21 cellular contexts compared by ENCODE assay signal in genomic region chr17:39114744-39115534, GRCh38. TPM values are rescaled to one million over a fixed set of nuclear protein-coding genes. Genes with fewer than 3 reads are reported as not detected.
DNase-seq lines count a peak whose midpoint lies in the region; ATAC-seq and TF ChIP-seq lines count a peak whose summit lies in the region.
"Had no signal": no experiment of that assay in that cellular context is flagged by ENCODE, and none has a peak within 500 bp of the region (broad histone marks: within the 10 kb centered on the region; RNA-seq: fewer than 3 reads in every experiment).

No MANE protein-coding gene starts in this region.

- no peak overlapping the region for H3K27ac Mint-ChIP-seq in WTC11
- H3K27ac Mint-ChIP-seq: activated CD4-positive, alpha-beta memory T cell treated with anti-CD3 and anti-CD28 coated beads, Interleukin-2, amount 10 ng/mL, durations not matched to agents 7 days and 5 days; activated naive CD4-positive, alpha-beta T cell treated with anti-CD3 and anti-CD28 coated beads for 36 hours; IgD-negative memory B cell had no signal

- H3K9me2 ChIP-seq in SK-N-SH, result no peaks in the 10 kb centered on the region

- TF ChIP-seq CTCF in SK-N-SH (IDR thresholded peaks at IDR 0.05) (no peak), WTC11 (IDR thresholded peaks at IDR 0.05) (no peak)

- H3F3A ChIP-seq in SK-N-SH (replicated peaks; ENCODE audit: insufficient read depth), result no peaks in the 10 kb centered on the region

- no peaks in the 10 kb centered on the region for H4K20me1 ChIP-seq in SK-N-SH (ENCODE audit: insufficient read depth)

- CTCF ChIA-PET in SK-N-SH (lab: Yijun Ruan, JAX), result interaction anchor here (1.0 to 3.0 kb wide), 3 partner anchors 10 to 39 kb away, joined by 3 to 13 read pairs (median 6); no protein-coding TSS in a partner anchor
- CTCF ChIA-PET in WTC11 (lab: Charles Lee), result interaction anchor here (0.6 to 3.7 kb wide), 8 partner anchors 22 to 148 kb away, joined by 3 to 16 read pairs (median 4); partner anchors contain the start of gene FBXO47

- no peak overlapping the region for H3K9ac ChIP-seq in SK-N-SH

- no peak for TF ChIP-seq EP300 in SK-N-SH (IDR thresholded peaks at IDR 0.05; ENCODE audit: borderline replicate concordance in 1 of 2, low read depth in 1 of 2, low read length in 1 of 2)

- H2AFZ ChIP-seq in SK-N-SH (ENCODE audit: low read depth), result no peak overlapping the region

- peak; percentile 45 for ATAC-seq in SK-N-SH treated with all-trans-retinoic acid at 6 μM for 48 hours
- ATAC-seq in GM19455 (IDR thresholded peaks at IDR 0.05; ENCODE audit: unreplicated experiment), result no peak
- no peak for ATAC-seq in WTC11
- ATAC-seq: HCT116 had no signal

- no peaks in the 10 kb centered on the region for H3K4me1 Mint-ChIP-seq in WTC11

- TF ChIP-seq RAD21 in SK-N-SH (IDR thresholded peaks at IDR 0.05; ENCODE audit: low read length), result no peak

- H3K36me3 ChIP-seq in SK-N-SH (replicated peaks in 1 of 2; ENCODE audit: control insufficient read depth in 1 of 2, insufficient read depth in 2 of 2, low read length in 1 of 2), result no peaks in the 10 kb centered on the region
- H3K36me3 ChIP-seq: tibial nerve had no signal

- H3K36me3 Mint-ChIP-seq in WTC11, result no peaks in the 10 kb centered on the region

- H3K4me2 ChIP-seq in SK-N-SH, result no peak overlapping the region

- no peaks in the 10 kb centered on the region for H3K9me3 ChIP-seq in SK-N-SH
- H3K9me3 ChIP-seq: tibial nerve had no signal

- no peak overlapping the region for H3K4me3 ChIP-seq in SK-N-SH (ENCODE audit: low read depth in 2 of 2, low read length in 1 of 2)
- H3K4me3 ChIP-seq: tibial nerve had no signal

- H3K4me3 Mint-ChIP-seq in WTC11, result no peak overlapping the region
- H3K4me3 Mint-ChIP-seq: activated CD4-positive, alpha-beta memory T cell treated with anti-CD3 and anti-CD28 coated beads, Interleukin-2, amount 10 ng/mL, durations not matched to agents 7 days and 5 days; activated naive CD4-positive, alpha-beta T cell treated with anti-CD3 and anti-CD28 coated beads for 36 hours; IgD-negative memory B cell had no signal

- no peaks in the 10 kb centered on the region for H3K79me2 ChIP-seq in SK-N-SH (ENCODE audit: insufficient read depth)

- no peak for DNase-seq in SK-N-SH
- peak; percentile 8 for DNase-seq in amniotic stem cell (lab: John Stamatoyannopoulos, UW)
- DNase-seq in iris pigment epithelial cell (ENCODE audit: low read depth), result peak; percentile 45
- DNase-seq in superior temporal gyrus (ENCODE audit: extremely low spot score), result peak; percentile 20
- no peak for DNase-seq in stimulated activated CD4-positive, alpha-beta T cell treated with anti-CD3 and anti-CD28 coated beads, Interleukin-15, amount 100 ng/mL, for 24 hours
- no peak for DNase-seq in WTC11 (ENCODE audit: low spot score)
- DNase-seq: activated CD4-positive, alpha-beta memory T cell treated with anti-CD3 and anti-CD28 coated beads, Interleukin-2, amount 10 ng/mL, durations not matched to agents 7 days and 5 days; activated naive CD4-positive, alpha-beta T cell treated with anti-CD3 and anti-CD28 coated beads for 36 hours; dermis blood vessel endothelial cell; DMS153; head of caudate nucleus; NCI-H187 treated with DMSO at 0.1 percent for 48 hours; T-helper 2 cell had no signal

- POLR2A ChIA-PET in SK-N-SH (lab: Yijun Ruan, JAX) (no interaction called here), WTC11 (lab: Charles Lee) (no interaction called here)

- H3K27ac ChIP-seq in SK-N-SH (ENCODE audit: low read depth in 2 of 2, low read length in 1 of 2), result no peak overlapping the region
- H3K27ac ChIP-seq: tibial nerve had no signal

- H3K27me3 Mint-ChIP-seq in WTC11 (ENCODE audit: low read depth), result no peaks in the 10 kb centered on the region; the same call in 1 of the 2 replicates
- H3K27me3 Mint-ChIP-seq: IgD-negative memory B cell had no signal

- H3K4me1 ChIP-seq in SK-N-SH (ENCODE audit: control insufficient read depth in 1 of 2, insufficient read depth in 2 of 2, low read depth in 1 of 2, low read length in 1 of 2), result peaks cover 0 to 17% of the 10 kb centered on the region in 2 experiments; a peak in 1 of 4 replicates

- 79% methylated on average over 17 of the region's 20 CpGs for WGBS in SK-N-SH (ENCODE audit: low lambda C conversion rate)

- H3K9me3 Mint-ChIP-seq in WTC11, result no peaks in the 10 kb centered on the region
- H3K9me3 Mint-ChIP-seq: activated CD4-positive, alpha-beta memory T cell treated with anti-CD3 and anti-CD28 coated beads, Interleukin-2, amount 10 ng/mL, durations not matched to agents 7 days and 5 days; activated naive CD4-positive, alpha-beta T cell treated with anti-CD3 and anti-CD28 coated beads for 36 hours; IgD-negative memory B cell had no signal

- H3K27me3 ChIP-seq in SK-N-SH (ENCODE audit: insufficient read depth), result no peaks in the 10 kb centered on the region
- H3K27me3 ChIP-seq: tibial nerve had no signal

TF ChIP-seq in SK-N-SH treated with all-trans-retinoic acid at 6 μM for 48 hours, 23 proteins besides CTCF, POLR2A, EP300 and RAD21 (continues in another document):
- TF ChIP-seq CREB5 (CRISPR knock-in tag; IDR thresholded peaks at IDR 0.05; ENCODE audit: low read depth) (no peak), ZNF70 (CRISPR knock-in tag; IDR thresholded peaks at IDR 0.05) (no peak), ZFP30 (CRISPR knock-in tag; IDR thresholded peaks at IDR 0.05) (no peak), BACH2 (CRISPR knock-in tag; IDR thresholded peaks at IDR 0.05; ENCODE audit: borderline replicate concordance) (no peak), CSDC2 (CRISPR knock-in tag; IDR thresholded peaks at IDR 0.05) (no peak), ZFP3 (CRISPR knock-in tag; IDR thresholded peaks at IDR 0.05) (no peak), PPARA (CRISPR knock-in tag; IDR thresholded peaks at IDR 0.05; ENCODE audit: borderline replicate concordance) (no peak), ZNF8 (CRISPR knock-in tag; IDR thresholded peaks at IDR 0.05) (no peak)

TF ChIP-seq in SK-N-SH, 30 proteins besides CTCF, POLR2A, EP300 and RAD21 (continues in another document):
- TF ChIP-seq JUND (IDR thresholded peaks at IDR 0.05) (no peak), RCOR1 (IDR thresholded peaks at IDR 0.05; ENCODE audit: low read length) (no peak), IRF3 (IDR thresholded peaks at IDR 0.05; ENCODE audit: low read depth, low read length) (no peak), POLR2AphosphoS5 (IDR thresholded peaks at IDR 0.05; ENCODE audit: low read depth, low read length) (no peak), TAF1 (IDR thresholded peaks at IDR 0.05; ENCODE audit: borderline replicate concordance, low read depth, low read length) (no peak), EZH2phosphoT487 (IDR thresholded peaks at IDR 0.05; ENCODE audit: borderline replicate concordance, low read depth) (no peak)

TF ChIP-seq in WTC11, 78 proteins besides CTCF, POLR2A, EP300 and RAD21:
- TF ChIP-seq EMX1 (CRISPR knock-in tag; IDR thresholded peaks at IDR 0.05), result no peak
- TF ChIP-seq MYBL2 (CRISPR knock-in tag; IDR thresholded peaks at IDR 0.05), result no peak
- TF ChIP-seq ZNF416 (CRISPR knock-in tag; IDR thresholded peaks at IDR 0.05), result no peak
- TF ChIP-seq ERG (CRISPR knock-in tag; IDR thresholded peaks at IDR 0.05), result no peak
- TF ChIP-seq SMAD3 (CRISPR knock-in tag; IDR thresholded peaks at IDR 0.05; ENCODE audit: borderline replicate concordance), result no peak

RNA-seq across cellular contexts. Expression of gene PLXDC1, which starts 36.5 kb away (rescaled TPM):
- polyA plus RNA-seq in SK-N-SH (2012; rRNA removed), result 1.5 and 2.4 TPM in 2 replicates
- polyA plus RNA-seq in SK-N-SH (2012; cell fraction: cytosol; rRNA removed), result 0.46 and 0.90 TPM in 2 replicates
- 5.0 and 9.6 TPM in 2 replicates for polyA plus RNA-seq in SK-N-SH (2012; cell fraction: nucleus; rRNA removed)
- total RNA-seq in WTC11 (2021), result 4.1 to 5.4 TPM (median 4.1 TPM) in 3 replicates
- total RNA-seq: dermis blood vessel endothelial cell, lung microvascular endothelial cell had no signal
- polyA plus RNA-seq: IgD-negative memory B cell had no signal

RNA-seq across cellular contexts. Expression of gene ARL5C, which starts 51.0 kb away (rescaled TPM):
- not detected in 2 replicates for polyA plus RNA-seq in SK-N-SH (2012; rRNA removed)
- not detected in 2 replicates for polyA plus RNA-seq in SK-N-SH (2012; cell fraction: cytosol; rRNA removed)
- polyA plus RNA-seq in SK-N-SH (2012; cell fraction: nucleus; rRNA removed), result 0.05 TPM in 1 of 2 replicates, not detected in the other
- not detected in 3 replicates for total RNA-seq in WTC11 (2021)
- total RNA-seq: A673; activated naive CD4-positive, alpha-beta T cell treated with anti-CD3 and anti-CD28 coated beads for 36 hours; dermis blood vessel endothelial cell; lung microvascular endothelial cell; posterior vena cava; tibial nerve had no signal
- polyA plus RNA-seq: IgD-negative memory B cell had no signal

Comparison
In these comparisons a context has a peak if more than half of its experiments do, and no peak if none do; other contexts are left out.
1. DNase-seq: peak in amniotic stem cell (single experiment), iris pigment epithelial cell (single experiment) and superior temporal gyrus (single experiment); none in SK-N-SH (single experiment), stimulated activated CD4-positive, alpha-beta T cell treated with anti-CD3 and anti-CD28 coated beads, Interleukin-15, amount 100 ng/mL, for 24 hours (single experiment) and WTC11 (single experiment).